ENCODE assay signal across 8 cellular contexts in genomic region chr11:120303004-120303637, GRCh38. TPM values are rescaled to one million over a fixed set of nuclear protein-coding genes. Genes with fewer than 3 reads are reported as not detected.
DNase-seq lines count a peak whose midpoint lies in the region; ATAC-seq and TF ChIP-seq lines count a peak whose summit lies in the region.

No MANE protein-coding gene starts in this region.

- CTCF ChIA-PET in HCT116 (lab: Charles Lee): interaction anchor here (0.6 to 11.3 kb wide), 38 partner anchors 9 to 650 kb away, joined by 3 to 240 read pairs (median 4); partner anchors contain the start of genes POU2F3 and TLCD5

- POLR2A ChIA-PET in HCT116 (lab: Charles Lee): interaction anchor here (0.5 to 6.4 kb wide), 5 partner anchors 22 to 263 kb away, joined by 3 to 37 read pairs (median 4); partner anchors contain the start of gene TLCD5

- WGBS in liver: 7% methylated on average over 3 of the region's 3 CpGs

- TF ChIP-seq POLR2A in HCT116 (IDR thresholded peaks at IDR 0.05; ENCODE audit: borderline replicate concordance, extremely low read depth, insufficient read depth, insufficient read length): no peak

- TF ChIP-seq RAD21 in HCT116 (IDR thresholded peaks at IDR 0.05; ENCODE audit: low read depth): peak; percentile 84
- TF ChIP-seq RAD21 in liver (IDR thresholded peaks at IDR 0.05): peak; percentile 89 to 93

- peaks cover 20 to 70% of the 10 kb centered on the region in 2 experiments for H3K4me1 ChIP-seq in HCT116 (ENCODE audit: control insufficient read depth in 1 of 2, insufficient read depth in 2 of 2, low read length in 2 of 2)
- H3K4me1 ChIP-seq in liver (ENCODE audit: control insufficient read depth in 4 of 4, insufficient read depth in 4 of 4, low read length in 3 of 4): peaks cover 0 to 4% (median 2%) of the 10 kb centered on the region in 4 donors

- H3K79me2 ChIP-seq in HCT116 (ENCODE audit: insufficient read depth, low read length): no peaks in the 10 kb centered on the region

- H3K27me3 ChIP-seq in HCT116 (ENCODE audit: insufficient read depth, low read length): no peaks in the 10 kb centered on the region
- H3K27me3 ChIP-seq in liver (ENCODE audit: control insufficient read depth in 4 of 4, insufficient read depth in 4 of 4, low read length in 3 of 4): no peaks in the 10 kb centered on the region

- no peak overlapping the region for H3K27ac ChIP-seq in HCT116 (ENCODE audit: low read depth, low read length)
- H3K27ac ChIP-seq in liver (ENCODE audit: low read depth in 1 of 2, low read length in 2 of 2): no peak overlapping the region

- peak overlapping the region; percentile 36 for H2AFZ ChIP-seq in HCT116 (ENCODE audit: low read depth, low read length, poor library complexity, severe bottlenecking)

- H3K9me3 ChIP-seq in HCT116 (ENCODE audit: control insufficient read depth in 1 of 2, insufficient read depth in 1 of 2, low read depth in 1 of 2, low read length in 2 of 2): no peaks in the 10 kb centered on the region
- H3K9me3 ChIP-seq in liver (ENCODE audit: control insufficient read depth in 4 of 4, low read length in 3 of 4): no peaks in the 10 kb centered on the region

- DNase-seq in DMS53 (lab: John Stamatoyannopoulos, UW) (peak; percentile 87), HCT116 (ENCODE audit: low read depth, low spot score) (peak; percentile 82), NCI-H2171 treated with DMSO at 0.1 percent for 48 hours (lab: John Stamatoyannopoulos, UW) (peak; percentile 58), choroid plexus epithelial cell (ENCODE audit: low read depth) (peak; percentile 79)
- peak; percentile 30 to 60 for DNase-seq in activated CD4-positive, alpha-beta T cell treated with anti-CD3 and anti-CD28 coated beads for 24 hours (ENCODE audit: low read depth in 2 of 2)
- DNase-seq in stimulated activated CD4-positive, alpha-beta T cell treated with anti-CD3 and anti-CD28 coated beads, Interleukin-4, amount 100 ng/mL, for 4 hours: peak; percentile 26 to 45

- H3K9ac ChIP-seq in HCT116 (ENCODE audit: low read length) (no peak overlapping the region), liver (ENCODE audit: low read depth in 1 of 2, low read length in 2 of 2) (no peak overlapping the region)

- H3K4me3 ChIP-seq in HCT116 (replicated peaks in 1 of 2; ENCODE audit: low read depth in 1 of 2, low read length in 2 of 2) (no peak overlapping the region), choroid plexus epithelial cell (ENCODE audit: low read depth, low read length) (no peak overlapping the region), liver (ENCODE audit: low read depth in 1 of 3, low read length in 3 of 3) (no peak overlapping the region)

- ATAC-seq in HCT116: peak; percentile 81
- no peak for ATAC-seq in HG02678 (IDR thresholded peaks at IDR 0.05; ENCODE audit: unreplicated experiment)

- no peaks in the 10 kb centered on the region for H4K20me1 ChIP-seq in HCT116 (ENCODE audit: insufficient read depth)

- BruUV-seq in HCT116 (replicated peaks; lab: Mats Ljungman, UMichigan): no TSS peak

- H3K36me3 ChIP-seq in HCT116 (ENCODE audit: control insufficient read depth in 1 of 2, insufficient read depth in 2 of 2, low read length in 2 of 2): no peaks in the 10 kb centered on the region
- no peaks in the 10 kb centered on the region for H3K36me3 ChIP-seq in liver (ENCODE audit: control insufficient read depth in 4 of 4, insufficient read depth in 3 of 4, low read depth in 1 of 4, low read length in 3 of 4)

- intact Hi-C loops in HCT116 (cut with micrococcal nuclease): loop anchor here (1.0 kb wide), 1 partner anchor 131 kb away; no protein-coding TSS in a partner anchor

- RAD21 ChIA-PET in HCT116 (lab: Charles Lee; ENCODE audit: low non-redundant PET in 1 of 2, low total read pairs in 2 of 2, uncharacterized antibody in 2 of 2, unreplicated experiment in 2 of 2): interaction anchor here (0.8 to 1.2 kb wide), 3 partner anchors 67 to 69 kb away, joined by 3 to 7 read pairs (median 4); no protein-coding TSS in a partner anchor

- no peaks in the 10 kb centered on the region for H3K9me2 ChIP-seq in HCT116 (ENCODE audit: insufficient read depth)

- peak; percentile 99 to 100 (median 99) for TF ChIP-seq CTCF in HCT116 (IDR thresholded peaks at IDR 0.05 in 2 of 3, conservative IDR thresholded peaks at IDR 0.05 in 1 of 3; ENCODE audit: borderline replicate concordance in 1 of 3, insufficient read depth in 1 of 3, low read depth in 2 of 3, low read length in 2 of 3)
- peak; percentile 91 for TF ChIP-seq CTCF in choroid plexus epithelial cell (conservative IDR thresholded peaks at IDR 0.05; ENCODE audit: low read depth, low read length)
- peak; percentile 91 for TF ChIP-seq CTCF in liver (IDR thresholded peaks at IDR 0.05; ENCODE audit: low read depth, low read length, missing input control)

- 0 out of 2 replicates have a peak overlapping the region, but pooled peaks have one; percentile 5 for H3K4me2 ChIP-seq in HCT116 (ENCODE audit: low read length)

TF ChIP-seq in HCT116, 20 proteins besides CTCF, POLR2A, EP300 and RAD21:
- TF ChIP-seq POLR2AphosphoS5 (IDR thresholded peaks at IDR 0.05; ENCODE audit: low read depth, low read length) (no peak), ZFX (IDR thresholded peaks at IDR 0.05) (no peak), SP1 (IDR thresholded peaks at IDR 0.05; ENCODE audit: low read depth) (no peak), REST (IDR thresholded peaks at IDR 0.05; ENCODE audit: low read depth) (no peak), CBX3 (IDR thresholded peaks at IDR 0.05; ENCODE audit: low read depth) (no peak), CEBPB (IDR thresholded peaks at IDR 0.05; ENCODE audit: low read depth) (no peak), JUND (IDR thresholded peaks at IDR 0.05) (no peak)
TF ChIP-seq in HCT116: peak in this region for 0.

TF ChIP-seq in liver, 16 proteins besides CTCF, POLR2A, EP300 and RAD21 (continues in another document):
- TF ChIP-seq GABPA (IDR thresholded peaks at IDR 0.05 in 1 of 2, conservative IDR thresholded peaks at IDR 0.05 in 1 of 2) (no peak), HNF4A (conservative IDR thresholded peaks at IDR 0.05) (no peak), MAX (IDR thresholded peaks at IDR 0.05) (no peak), FOXA1 (IDR thresholded peaks at IDR 0.05) (no peak), HNF4G (IDR thresholded peaks at IDR 0.05) (no peak), JUND (IDR thresholded peaks at IDR 0.05) (no peak), SP1 (IDR thresholded peaks at IDR 0.05) (no peak), NR2F2 (IDR thresholded peaks at IDR 0.05) (no peak), ATF3 (IDR thresholded peaks at IDR 0.05) (no peak), EGR1 (IDR thresholded peaks at IDR 0.05; ENCODE audit: low read depth in 2 of 2) (no peak), FOXA2 (IDR thresholded peaks at IDR 0.05) (no peak), YY1 (IDR thresholded peaks at IDR 0.05) (no peak), RXRA (IDR thresholded peaks at IDR 0.05) (no peak), TAF1 (conservative IDR thresholded peaks at IDR 0.05) (no peak), REST (IDR thresholded peaks at IDR 0.05) (no peak)

RNA-seq across cellular contexts. Expression of gene TLCD5, which starts 22.0 kb away (rescaled TPM):
- total RNA-seq in HCT116 (2021; ENCODE audit: unreplicated experiment) (9.1 TPM), liver (1 to 10 TPM in 1 of 2 donors, under 1 TPM in 1; 0.50 to 1.2 TPM)
- polyA plus RNA-seq in HCT116 (2012): 4.9 and 7.1 TPM in 2 replicates
- polyA plus RNA-seq in liver: under 1 TPM; 0.31 to 0.86 TPM

RNA-seq across cellular contexts. Expression of gene ARHGEF12, which starts 33.1 kb away (rescaled TPM):
- total RNA-seq in HCT116 (2021; ENCODE audit: unreplicated experiment): 81.4 TPM
- polyA plus RNA-seq in HCT116 (2012): 27.4 and 29.4 TPM in 2 replicates
- 100 to 1,000 TPM in 1 of 2 donors, 10 to 100 TPM in 1; 78.6 to 169 TPM for total RNA-seq in liver
- 10 to 100 TPM; 28.0 to 29.2 TPM for polyA plus RNA-seq in liver

Comparison
In these comparisons a context has a peak if more than half of its experiments do, and no peak if none do; other contexts are left out.
1. DNase-seq: peak in every context shown above with its lines; median percentile 87 in DMS53; 82 in HCT116; 79 in choroid plexus epithelial cell; 58 in NCI-H2171 treated with DMSO at 0.1 percent for 48 hours; 45 in activated CD4-positive, alpha-beta T cell treated with anti-CD3 and anti-CD28 coated beads for 24 hours; 36 in stimulated activated CD4-positive, alpha-beta T cell treated with anti-CD3 and anti-CD28 coated beads, Interleukin-4, amount 100 ng/mL, for 4 hours.